In genomic region chr1:54857741-54858665, GRCh38 we compare ENCODE assay signal across 10 cellular contexts. TPM values are rescaled to one million over a fixed set of nuclear protein-coding genes. Genes with fewer than 3 reads are reported as not detected.
DNase-seq lines count a peak whose midpoint lies in the region; ATAC-seq and TF ChIP-seq lines count a peak whose summit lies in the region.
"Had no signal": no experiment of that assay in that cellular context is flagged by ENCODE, and none has a peak within 500 bp of the region (broad histone marks: within the 10 kb centered on the region; RNA-seq: fewer than 3 reads in every experiment).

No MANE protein-coding gene starts in this region.

- TF ChIP-seq CTCF in AG09309 (IDR thresholded peaks at IDR 0.05; ENCODE audit: control insufficient read depth, insufficient read depth, low read depth, low read length, missing control alignments) (no peak), epithelial cell of esophagus (IDR thresholded peaks at IDR 0.05; ENCODE audit: insufficient read depth, low read depth, low read length, missing control alignments) (no peak), mucosa of descending colon (IDR thresholded peaks at IDR 0.05) (no peak), tibial nerve (IDR thresholded peaks at IDR 0.05) (no peak)

- no peaks in the 10 kb centered on the region for H3K36me3 ChIP-seq in mucosa of descending colon (ENCODE audit: low read depth)
- H3K36me3 ChIP-seq in tibial nerve = peaks cover 0 to 87% (median 0%) of the 10 kb centered on the region in 3 donors

- H3K4me1 ChIP-seq in mucosa of descending colon (ENCODE audit: low read depth) (no peaks in the 10 kb centered on the region), tibial nerve (peaks cover 0 to 6% (median 0%) of the 10 kb centered on the region in 4 donors)

- DNase-seq in AG09309 (ENCODE audit: low read depth) = peak; percentile 38
- peak; percentile 79 for DNase-seq in M059J (ENCODE audit: low read depth)
- peak; percentile 65 for DNase-seq in epithelial cell of esophagus (ENCODE audit: low read depth)
- no peak for DNase-seq in mucosa of descending colon
- DNase-seq in NCI-H2107 (lab: John Stamatoyannopoulos, UW) = no peak
- DNase-seq in activated CD4-positive, CD25-positive, alpha-beta regulatory T cell (lab: John Stamatoyannopoulos, UW) = no peak
- DNase-seq in activated naive CD4-positive, alpha-beta T cell treated with anti-CD3 and anti-CD28 coated beads, Interleukin-2, amount 50 U/mL, for 16 hours = no peak
- DNase-seq in tibial nerve (ENCODE audit: low spot score in 2 of 2) = no peak

- H3K27me3 ChIP-seq in tibial nerve = no peaks in the 10 kb centered on the region

- ATAC-seq in mucosa of descending colon = peak; percentile 29
- ATAC-seq: GM12878 had no signal

- 74 to 84% methylated on average over 9 of the region's 9 CpGs for WGBS in tibial nerve, 2 donors

- H3K4me3 ChIP-seq in AG09309 (ENCODE audit: control insufficient read depth, low read depth, low read length) (no peak overlapping the region), epithelial cell of esophagus (ENCODE audit: low read length) (no peak overlapping the region), mucosa of descending colon (no peak overlapping the region), tibial nerve (no peak overlapping the region)
- H3K4me3 ChIP-seq: coronary artery, GM12878 had no signal

- H3K9me3 ChIP-seq in mucosa of descending colon (no peaks in the 10 kb centered on the region), tibial nerve (no peaks in the 10 kb centered on the region)

- intact Hi-C loops in mucosa of descending colon (cut with DNase I, micrococcal nuclease) = no loop called here

- TF ChIP-seq EP300 in tibial nerve (IDR thresholded peaks at IDR 0.05) = no peak

- TF ChIP-seq POLR2A in tibial nerve (IDR thresholded peaks at IDR 0.05) = no peak

- H3K27ac ChIP-seq in tibial nerve = no peak overlapping the region
- H3K27ac ChIP-seq: coronary artery had no signal

RNA-seq across cellular contexts. Expression of gene DHCR24, which starts 29.0 kb away (rescaled TPM):
- 184 and 227 TPM in 2 replicates for total RNA-seq in M059J (2014; rRNA removed; shearing (Covaris generic))
- total RNA-seq in mucosa of descending colon = 100 to 1,000 TPM; 101 to 271 (median 197) TPM
- total RNA-seq in tibial nerve = 100 to 1,000 TPM; 148 to 231 (median 219) TPM

RNA-seq across cellular contexts. Expression of gene TTC22, which starts 56.9 kb away (rescaled TPM):
- total RNA-seq in M059J (2014; rRNA removed; shearing (Covaris generic)) = 0.15 TPM in 1 of 2 replicates, not detected in the other
- total RNA-seq in mucosa of descending colon (100 to 1,000 TPM in 1 of 3 donors, 10 to 100 TPM in 2; 51.6 to 122 (median 70.8) TPM), tibial nerve (not detected)

Comparison
In these comparisons a context has a peak if more than half of its experiments do, and no peak if none do; other contexts are left out.
1. DNase-seq: peak in AG09309 (single experiment), M059J (single experiment) and epithelial cell of esophagus (single experiment); none in mucosa of descending colon (0 of 3), NCI-H2107 (single experiment), activated CD4-positive, CD25-positive, alpha-beta regulatory T cell (0 of 4), activated naive CD4-positive, alpha-beta T cell treated with anti-CD3 and anti-CD28 coated beads, Interleukin-2, amount 50 U/mL, for 16 hours (single experiment) and tibial nerve (0 of 2).
2. RNA of gene TTC22, which starts 56.9 kb away (total RNA-seq): 51.6 to 122 TPM in mucosa of descending colon; 0.15 TPM in M059J and not detected in tibial nerve; every median in the first group is over 10 times any median in the second.